ENCODE assay signal across 22 cellular contexts in the genomic region with DNA sequence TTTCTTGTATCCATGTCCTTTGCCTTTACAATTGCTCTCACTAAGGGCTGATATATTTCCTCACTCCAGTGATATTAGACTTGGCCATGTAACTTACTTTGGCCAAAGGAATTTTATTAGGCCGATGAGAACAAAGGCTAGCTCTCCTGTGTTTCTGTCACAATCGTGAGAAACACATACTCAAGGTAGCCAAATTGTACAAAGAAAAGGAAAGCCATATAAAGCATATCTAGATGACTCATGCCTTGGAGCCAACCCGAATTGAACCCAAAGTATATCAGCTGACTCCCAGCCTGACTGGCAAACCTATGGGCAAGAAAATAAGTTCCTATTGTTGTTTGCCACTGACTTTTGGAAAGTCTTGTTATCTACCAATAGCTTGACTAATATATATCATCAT.
A peak's percentile ranks its signal among the peaks of the same experiment; 100 is the strongest.
DNase-seq lines count a peak whose midpoint lies in the region; FAIRE-seq and TF ChIP-seq lines count a peak whose summit lies in the region.
"Had no signal": no experiment of that assay in that cellular context is flagged by ENCODE, and none has a peak within 500 bp of the region (broad histone marks: within the 10 kb centered on the region; RNA-seq: fewer than 3 reads in every experiment).

No MANE protein-coding gene starts in this region.

- H3K4me2 ChIP-seq in mammary epithelial cell (ENCODE audit: insufficient read depth, low read depth, low read length): no peak overlapping the region
- H3K4me2 ChIP-seq: BLaER1 treated with 17β-estradiol and CSF1 and Interleukin-3, amounts not matched to agents 10 nM and 100 nM had no signal

- H3K9ac ChIP-seq in mammary epithelial cell (ENCODE audit: insufficient read depth, low read length): no peak overlapping the region
- H3K9ac ChIP-seq: BLaER1 treated with 17β-estradiol and CSF1 and Interleukin-3, amounts not matched to agents 10 nM and 100 nM had no signal

- intact Hi-C loops in MCF 10A (cut with micrococcal nuclease): no loop called here
- intact Hi-C loops in mammary epithelial cell (cut with micrococcal nuclease): no loop called here

- H3K36me3 ChIP-seq in mammary epithelial cell (ENCODE audit: insufficient read depth, low read length): no peaks in the 10 kb centered on the region
- H3K36me3 ChIP-seq: BE2C; BLaER1 treated with 17β-estradiol and CSF1 and Interleukin-3, amounts not matched to agents 10 nM and 100 nM had no signal

- H3K9me3 Mint-ChIP-seq in MCF 10A (ENCODE audit: unreplicated experiment): no peaks in the 10 kb centered on the region
- H3K9me3 Mint-ChIP-seq: H9 had no signal

- in situ Hi-C loops in mammary epithelial cell (cut with MboI; ENCODE audit: low sequenced_read_pairs in 2 of 2): no loop called here

- DNase-seq in MCF 10A (ENCODE audit: unreplicated experiment) (peak; percentile 8), mammary epithelial cell (no peak), NCI-H69 (lab: John Stamatoyannopoulos, UW) (peak; percentile 2), fibroblast of pulmonary artery (ENCODE audit: low read depth) (peak; percentile 19), cortex of kidney (lab: John Stamatoyannopoulos, UW) (no peak), DMS79 (lab: John Stamatoyannopoulos, UW) (no peak), AML-193 (lab: John Stamatoyannopoulos, UW) (no peak), H54 (ENCODE audit: insufficient read length, low spot score) (no peak)
- DNase-seq: BE2C; CD4-positive, alpha-beta T cell; CD8-positive, alpha-beta memory T cell; DMS 273 treated with DMSO at 0.1 percent for 48 hours; DMS79 treated with DMSO at 0.1 percent for 48 hours; GF-D8; GOT3; H9 had no signal

- H3K27me3 Mint-ChIP-seq in MCF 10A (ENCODE audit: insufficient read depth, unreplicated experiment): peaks cover 32% of the 10 kb centered on the region
- H3K27me3 Mint-ChIP-seq: CD4-positive, alpha-beta T cell; CD8-positive, alpha-beta memory T cell had no signal

- TF ChIP-seq POLR2A in H54 (IDR thresholded peaks at IDR 0.05; ENCODE audit: low read depth, low read length): no peak

- no peak for FAIRE-seq in H54 (lab: Jason Lieb, UNC)
- FAIRE-seq: A204.1, D721Med, GM12892 had no signal

- no peak overlapping the region for H3K27ac ChIP-seq in mammary epithelial cell (ENCODE audit: insufficient read depth, low read depth, low read length)
- H3K27ac ChIP-seq: 22Rv1; BLaER1 treated with 17β-estradiol and CSF1 and Interleukin-3, amounts not matched to agents 10 nM and 100 nM had no signal

- WGBS in mammary epithelial cell (ENCODE audit: low coverage, missing lambda C conversion rate): 6% methylated on average over 3 of the region's 3 CpGs

- H3K4me3 ChIP-seq in mammary epithelial cell (replicated peaks in 1 of 3; ENCODE audit: insufficient read depth in 1 of 3, low read depth in 2 of 3, low read length in 3 of 3) (no peak overlapping the region), fibroblast of pulmonary artery (replicated peaks; ENCODE audit: low read depth, low read length) (no peak overlapping the region)
- H3K4me3 ChIP-seq: BLaER1 treated with 17β-estradiol and CSF1 and Interleukin-3, amounts not matched to agents 10 nM and 100 nM had no signal

- no peaks in the 10 kb centered on the region for H3K79me2 ChIP-seq in mammary epithelial cell (ENCODE audit: insufficient read depth, low read length)

- no peak for TF ChIP-seq CTCF in MCF 10A (IDR thresholded peaks at IDR 0.05; ENCODE audit: unreplicated experiment)
- no peak for TF ChIP-seq CTCF in mammary epithelial cell (conservative IDR thresholded peaks at IDR 0.05 in 1 of 2, IDR thresholded peaks at IDR 0.05 in 1 of 2; ENCODE audit: extremely low read depth in 1 of 2, insufficient read depth in 1 of 2, low read depth in 1 of 2, low read length in 2 of 2)
- TF ChIP-seq CTCF in fibroblast of pulmonary artery (IDR thresholded peaks at IDR 0.05; ENCODE audit: low read length, missing control alignments): no peak

- POLR2A ChIA-PET in MCF 10A (lab: Yijun Ruan, JAX): no interaction called here

- no TSS peak for BruUV-seq in MCF 10A (replicated peaks; lab: Mats Ljungman, UMichigan)
- no TSS peak for BruUV-seq in mammary epithelial cell (replicated peaks; lab: Mats Ljungman, UMichigan)

- no peaks in the 10 kb centered on the region for H3K27me3 ChIP-seq in mammary epithelial cell (ENCODE audit: insufficient read depth, low read length)
- H3K27me3 ChIP-seq: BE2C; BLaER1 treated with 17β-estradiol and CSF1 and Interleukin-3, amounts not matched to agents 10 nM and 100 nM had no signal

- dilution Hi-C loops in mammary epithelial cell (cut with HindIII; ENCODE audit: low sequenced_read_pairs): no loop called here

- no peak overlapping the region for H3K27ac Mint-ChIP-seq in MCF 10A (ENCODE audit: low read depth, unreplicated experiment)
- H3K27ac Mint-ChIP-seq: CD14-positive monocyte; CD4-positive, alpha-beta T cell; CD8-positive, alpha-beta memory T cell; H9 had no signal

- H3K4me1 Mint-ChIP-seq in MCF 10A (ENCODE audit: insufficient read depth, unreplicated experiment): peaks cover 4% of the 10 kb centered on the region
- H3K4me1 Mint-ChIP-seq: CD14-positive monocyte; CD8-positive, alpha-beta memory T cell had no signal

- no peaks in the 10 kb centered on the region for H3K4me1 ChIP-seq in mammary epithelial cell (ENCODE audit: insufficient read depth, low read length)
- H3K4me1 ChIP-seq: BE2C; BLaER1 treated with 17β-estradiol and CSF1 and Interleukin-3, amounts not matched to agents 10 nM and 100 nM had no signal

- H3K9me3 ChIP-seq in mammary epithelial cell (replicated peaks; ENCODE audit: insufficient read depth, low read length): no peaks in the 10 kb centered on the region
- H3K9me3 ChIP-seq: BE2C; BLaER1 treated with 17β-estradiol and CSF1 and Interleukin-3, amounts not matched to agents 10 nM and 100 nM had no signal

- H2AFZ ChIP-seq in mammary epithelial cell (ENCODE audit: low read depth, low read length): no peak overlapping the region

- no peak overlapping the region for H3K4me3 Mint-ChIP-seq in MCF 10A (ENCODE audit: unreplicated experiment)
- H3K4me3 Mint-ChIP-seq: CD14-positive monocyte; CD4-positive, alpha-beta T cell; CD8-positive, alpha-beta memory T cell; H9 had no signal

- H4K20me1 ChIP-seq in mammary epithelial cell (ENCODE audit: insufficient read depth, low read length): no peaks in the 10 kb centered on the region
- H4K20me1 ChIP-seq: BLaER1 treated with 17β-estradiol and CSF1 and Interleukin-3, amounts not matched to agents 10 nM and 100 nM had no signal

- CTCF ChIA-PET in MCF 10A (lab: Yijun Ruan, JAX) (no interaction called here), mammary epithelial cell (lab: Charles Lee; ENCODE audit: low non-redundant PET) (interaction anchor here (0.6 kb wide), 1 partner anchor 376 kb away, joined by 3 read pairs; no protein-coding TSS in a partner anchor)

- no peaks in the 10 kb centered on the region for H3K36me3 Mint-ChIP-seq in MCF 10A (ENCODE audit: insufficient read depth, unreplicated experiment)
- H3K36me3 Mint-ChIP-seq: CD14-positive monocyte; CD8-positive, alpha-beta memory T cell had no signal

Comparison
In these comparisons a context has a peak if more than half of its experiments do, and no peak if none do; other contexts are left out.
1. DNase-seq: peak in MCF 10A (single experiment), NCI-H69 (single experiment) and fibroblast of pulmonary artery (single experiment); none in mammary epithelial cell (single experiment), cortex of kidney (single experiment), DMS79 (single experiment), AML-193 (0 of 2) and H54 (single experiment).